18 cellular contexts compared by ENCODE assay signal in the genomic region with DNA sequence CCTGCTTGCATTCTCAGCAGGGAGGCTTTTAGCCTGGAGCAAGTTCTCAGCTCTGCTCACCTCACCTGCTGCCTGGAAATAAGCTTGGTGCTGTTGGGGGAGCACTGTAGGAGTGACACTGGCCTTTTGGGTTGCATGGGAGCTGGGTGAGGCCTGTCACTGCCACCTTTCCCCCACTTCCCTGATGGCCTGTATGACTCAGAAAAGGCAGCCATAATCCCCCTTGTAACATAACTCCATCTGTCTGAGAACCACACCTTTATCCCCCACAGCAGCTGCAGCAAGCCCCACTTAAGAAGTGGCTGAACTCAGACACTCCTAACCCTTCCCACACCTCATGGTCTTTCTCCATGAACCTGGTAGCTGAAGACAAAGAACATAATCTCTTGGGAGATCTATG.
DNase-seq lines count a peak whose midpoint lies in the region; ATAC-seq, FAIRE-seq and TF ChIP-seq lines count a peak whose summit lies in the region.
"Had no signal": no experiment of that assay in that cellular context is flagged by ENCODE, and none has a peak within 500 bp of the region (broad histone marks: within the 10 kb centered on the region; RNA-seq: fewer than 3 reads in every experiment).

No MANE protein-coding gene starts in this region.

- DNase-seq in A549 (ENCODE audit: low read depth in 1 of 2, low spot score in 1 of 2) (peak in 1 of 2 experiments; percentile 9), HCT116 (ENCODE audit: low read depth, low spot score) (no peak), NCI-H82 (lab: John Stamatoyannopoulos, UW) (peak; percentile 79)
- DNase-seq: AML-193, DMS79 treated with DMSO at 0.1 percent for 48 hours, GF-D8, KBM-7, MM.1S, NCI-H2227 treated with DMSO at 0.1 percent for 48 hours, NCI-H774, SHP77 treated with DMSO at 0.1 percent for 48 hours had no signal

- H3K4me2 ChIP-seq in A549 (peak overlapping the region; percentile 13; the same call in 1 of the 3 replicates), HCT116 (ENCODE audit: low read length) (peak overlapping the region; percentile 10)

- H3K27ac ChIP-seq in A549 (peak overlapping the region; percentile 6 to 48; a peak in 5 of 6 replicates), HCT116 (ENCODE audit: low read depth, low read length) (no peak overlapping the region)

- FAIRE-seq in A549 (lab: Jason Lieb, UNC), result no peak
- FAIRE-seq: GM19239, RCC 7860 had no signal

- RAD21 ChIA-PET in HCT116 (lab: Charles Lee; ENCODE audit: low non-redundant PET in 1 of 2, low total read pairs in 2 of 2, uncharacterized antibody in 2 of 2, unreplicated experiment in 2 of 2), result no interaction called here

- H3K9me3 ChIP-seq in A549 (peaks cover 6% of the 10 kb centered on the region; the same call in 1 of the 3 replicates), HCT116 (ENCODE audit: control insufficient read depth in 1 of 2, insufficient read depth in 1 of 2, low read depth in 1 of 2, low read length in 2 of 2) (no peaks in the 10 kb centered on the region)
- H3K9me3 ChIP-seq: HAP-1 had no signal

- no peaks in the 10 kb centered on the region for H4K20me1 ChIP-seq in HCT116 (ENCODE audit: insufficient read depth)

- H3K4me1 ChIP-seq in A549 (peaks cover 19% of the 10 kb centered on the region), HCT116 (ENCODE audit: control insufficient read depth in 1 of 2, insufficient read depth in 2 of 2, low read length in 2 of 2) (peaks cover 0 to 18% of the 10 kb centered on the region in 2 experiments; a peak in 2 of 4 replicates)
- H3K4me1 ChIP-seq: HAP-1 had no signal

- no peaks in the 10 kb centered on the region for H3K9me2 ChIP-seq in HCT116 (ENCODE audit: insufficient read depth)

- H3K4me3 ChIP-seq in A549 (no peak overlapping the region), HCT116 (replicated peaks in 1 of 2; ENCODE audit: low read depth in 1 of 2, low read length in 2 of 2) (no peak overlapping the region)
- H3K4me3 ChIP-seq: HAP-1 had no signal

- no TSS peak for BruUV-seq in HCT116 (replicated peaks; lab: Mats Ljungman, UMichigan)

- TF ChIP-seq RAD21 in A549 (conservative IDR thresholded peaks at IDR 0.05 in 1 of 2, IDR thresholded peaks at IDR 0.05 in 1 of 2) (no peak), HCT116 (IDR thresholded peaks at IDR 0.05; ENCODE audit: low read depth) (no peak)

- ATAC-seq in A549 (no peak), HCT116 (peak; percentile 62), esophagus mucosa (peak; percentile 56), HG03378 (IDR thresholded peaks at IDR 0.05; ENCODE audit: unreplicated experiment) (no peak), HG03354 (IDR thresholded peaks at IDR 0.05; ENCODE audit: poor library complexity, severe bottlenecking, unreplicated experiment) (no peak), HG03139 (IDR thresholded peaks at IDR 0.05; ENCODE audit: unreplicated experiment) (no peak)

- H3K27me3 ChIP-seq in HCT116 (ENCODE audit: insufficient read depth, low read length), result no peaks in the 10 kb centered on the region

- no peak overlapping the region for H2AFZ ChIP-seq in HCT116 (ENCODE audit: low read depth, low read length, poor library complexity, severe bottlenecking)

- POLR2A ChIA-PET in A549 (lab: Yijun Ruan, JAX), result no interaction called here
- POLR2A ChIA-PET in HCT116 (lab: Charles Lee), result no interaction called here

- TF ChIP-seq POLR2A in A549 (IDR thresholded peaks at IDR 0.05; ENCODE audit: low read length) (no peak), HCT116 (IDR thresholded peaks at IDR 0.05; ENCODE audit: borderline replicate concordance, extremely low read depth, insufficient read depth, insufficient read length) (no peak)

- CTCF ChIA-PET in A549 (lab: Yijun Ruan, JAX), result no interaction called here
- CTCF ChIA-PET in HCT116 (lab: Charles Lee), result no interaction called here

- intact Hi-C loops in HCT116 (cut with micrococcal nuclease), result no loop called here

- TF ChIP-seq EP300 in A549 (IDR thresholded peaks at IDR 0.05), result no peak

- TF ChIP-seq CTCF in A549 (IDR thresholded peaks at IDR 0.05) (no peak), HCT116 (IDR thresholded peaks at IDR 0.05 in 2 of 3, conservative IDR thresholded peaks at IDR 0.05 in 1 of 3; ENCODE audit: borderline replicate concordance in 1 of 3, insufficient read depth in 1 of 3, low read depth in 2 of 3, low read length in 2 of 3) (no peak)

- no peak overlapping the region for H3K9ac ChIP-seq in HCT116 (ENCODE audit: low read length)

- no peaks in the 10 kb centered on the region for H3K79me2 ChIP-seq in HCT116 (ENCODE audit: insufficient read depth, low read length)

- no peaks in the 10 kb centered on the region for H3K36me3 ChIP-seq in HCT116 (ENCODE audit: control insufficient read depth in 1 of 2, insufficient read depth in 2 of 2, low read length in 2 of 2)
- H3K36me3 ChIP-seq: HAP-1 had no signal

TF ChIP-seq in A549, 52 proteins besides CTCF, POLR2A, EP300 and RAD21 (continues in another document):
- TF ChIP-seq MAZ (IDR thresholded peaks at IDR 0.05; ENCODE audit: borderline replicate concordance, low read depth, low read length), result no peak
- TF ChIP-seq POLR2AphosphoS2 (conservative IDR thresholded peaks at IDR 0.05; ENCODE audit: low read length), result no peak
- TF ChIP-seq HOXB13 (CRISPR knock-in tag; IDR thresholded peaks at IDR 0.05; ENCODE audit: low read depth), result no peak
- TF ChIP-seq ATOH8 (CRISPR knock-in tag; IDR thresholded peaks at IDR 0.05; ENCODE audit: low read depth), result no peak
- no peak for TF ChIP-seq BHLHE40 (IDR thresholded peaks at IDR 0.05; ENCODE audit: low read depth, low read length)
- no peak for TF ChIP-seq CHD2 (IDR thresholded peaks at IDR 0.05; ENCODE audit: low read length, partially characterized antibody)
- TF ChIP-seq, protein P1, sequence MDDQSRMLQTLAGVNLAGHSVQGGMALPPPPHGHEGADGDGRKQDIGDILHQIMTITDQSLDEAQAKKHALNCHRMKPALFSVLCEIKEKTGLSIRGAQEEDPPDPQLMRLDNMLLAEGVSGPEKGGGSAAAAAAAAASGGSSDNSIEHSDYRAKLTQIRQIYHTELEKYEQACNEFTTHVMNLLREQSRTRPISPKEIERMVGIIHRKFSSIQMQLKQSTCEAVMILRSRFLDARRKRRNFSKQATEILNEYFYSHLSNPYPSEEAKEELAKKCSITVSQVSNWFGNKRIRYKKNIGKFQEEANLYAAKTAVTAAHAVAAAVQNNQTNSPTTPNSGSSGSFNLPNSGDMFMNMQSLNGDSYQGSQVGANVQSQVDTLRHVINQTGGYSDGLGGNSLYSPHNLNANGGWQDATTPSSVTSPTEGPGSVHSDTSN (IDR thresholded peaks at IDR 0.05), result no peak
- TF ChIP-seq NFE2L2 (conservative IDR thresholded peaks at IDR 0.05; ENCODE audit: low read length), result no peak

TF ChIP-seq in HCT116, 20 proteins besides CTCF, POLR2A, EP300 and RAD21:
- TF ChIP-seq, protein P2, sequence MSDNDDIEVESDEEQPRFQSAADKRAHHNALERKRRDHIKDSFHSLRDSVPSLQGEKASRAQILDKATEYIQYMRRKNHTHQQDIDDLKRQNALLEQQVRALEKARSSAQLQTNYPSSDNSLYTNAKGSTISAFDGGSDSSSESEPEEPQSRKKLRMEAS (IDR thresholded peaks at IDR 0.05), result peak; percentile 19; the same call in 1 of the 2 replicates
- TF ChIP-seq, protein P3, sequence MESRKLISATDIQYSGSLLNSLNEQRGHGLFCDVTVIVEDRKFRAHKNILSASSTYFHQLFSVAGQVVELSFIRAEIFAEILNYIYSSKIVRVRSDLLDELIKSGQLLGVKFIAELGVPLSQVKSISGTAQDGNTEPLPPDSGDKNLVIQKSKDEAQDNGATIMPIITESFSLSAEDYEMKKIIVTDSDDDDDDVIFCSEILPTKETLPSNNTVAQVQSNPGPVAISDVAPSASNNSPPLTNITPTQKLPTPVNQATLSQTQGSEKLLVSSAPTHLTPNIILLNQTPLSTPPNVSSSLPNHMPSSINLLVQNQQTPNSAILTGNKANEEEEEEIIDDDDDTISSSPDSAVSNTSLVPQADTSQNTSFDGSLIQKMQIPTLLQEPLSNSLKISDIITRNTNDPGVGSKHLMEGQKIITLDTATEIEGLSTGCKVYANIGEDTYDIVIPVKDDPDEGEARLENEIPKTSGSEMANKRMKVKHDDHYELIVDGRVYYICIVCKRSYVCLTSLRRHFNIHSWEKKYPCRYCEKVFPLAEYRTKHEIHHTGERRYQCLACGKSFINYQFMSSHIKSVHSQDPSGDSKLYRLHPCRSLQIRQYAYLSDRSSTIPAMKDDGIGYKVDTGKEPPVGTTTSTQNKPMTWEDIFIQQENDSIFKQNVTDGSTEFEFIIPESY (IDR thresholded peaks at IDR 0.05; ENCODE audit: extremely low read depth, insufficient replicate concordance, low read length), result no peak

Comparison
In these comparisons a context has a peak if more than half of its experiments do, and no peak if none do; other contexts are left out.
1. ATAC-seq: peak in HCT116 (single experiment) and esophagus mucosa (single experiment); none in A549 (0 of 2), HG03378 (single experiment), HG03354 (single experiment) and HG03139 (single experiment).